Comparison of ENCODE assay signal across 14 cellular contexts in the genomic region with DNA sequence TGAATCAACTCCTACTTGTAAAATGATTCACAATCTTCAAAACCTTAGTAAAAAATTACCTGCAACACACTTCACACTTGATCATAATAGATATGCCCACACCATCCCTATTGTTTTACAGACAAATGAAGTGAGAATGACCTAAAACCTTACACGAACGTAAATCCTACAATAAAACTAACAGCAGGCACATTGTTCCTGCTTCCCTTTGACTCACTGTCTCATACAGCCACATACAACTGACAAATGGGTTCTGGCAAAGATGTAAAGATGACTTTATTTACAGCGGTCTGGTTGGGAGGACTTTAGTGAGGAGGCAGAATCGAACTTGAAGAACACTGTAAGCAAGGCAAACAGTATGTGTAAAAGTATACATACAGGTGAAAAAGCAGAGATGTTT.
A peak's percentile ranks its signal among the peaks of the same experiment; 100 is the strongest.
DNase-seq lines count a peak whose midpoint lies in the region; TF ChIP-seq lines count a peak whose summit lies in the region.
"Had no signal": no experiment of that assay in that cellular context is flagged by ENCODE, and none has a peak within 500 bp of the region (broad histone marks: within the 10 kb centered on the region; RNA-seq: fewer than 3 reads in every experiment).

No MANE protein-coding gene starts in this region.

- H3K9me3 Mint-ChIP-seq in chondrocyte (ENCODE audit: low read depth) = peaks cover 7% of the 10 kb centered on the region

- H3K4me3 Mint-ChIP-seq in chondrocyte (ENCODE audit: unreplicated experiment) = no peak overlapping the region
- H3K4me3 Mint-ChIP-seq: CD4-positive, alpha-beta memory T cell; GM23338 had no signal

- TF ChIP-seq CTCF in fibroblast of mammary gland (conservative IDR thresholded peaks at IDR 0.05; ENCODE audit: control insufficient read depth, insufficient read depth, low read depth, low read length) = no peak
- no peak for TF ChIP-seq CTCF in chondrocyte (IDR thresholded peaks at IDR 0.05)

- H3K4me3 ChIP-seq in fibroblast of mammary gland (ENCODE audit: control insufficient read depth, low read depth, low read length) = no peak overlapping the region
- H3K4me3 ChIP-seq: BLaER1 treated with 17β-estradiol and CSF1 and Interleukin-3, amounts not matched to agents 10 nM and 100 nM; GM12878; GM23338 had no signal

- H3K27ac Mint-ChIP-seq in chondrocyte (ENCODE audit: unreplicated experiment) = no peak overlapping the region
- H3K27ac Mint-ChIP-seq: CD4-positive, alpha-beta memory T cell had no signal

- H3K4me1 Mint-ChIP-seq in chondrocyte (ENCODE audit: low read depth) = peaks cover 3% of the 10 kb centered on the region

- no peaks in the 10 kb centered on the region for H3K27me3 Mint-ChIP-seq in chondrocyte (ENCODE audit: low read depth)
- H3K27me3 Mint-ChIP-seq: CD4-positive, alpha-beta memory T cell had no signal

- peak; percentile 10 for DNase-seq in HT1080 (ENCODE audit: low read depth)
- peak; percentile 2 for DNase-seq in fibroblast of mammary gland (ENCODE audit: low read depth)
- peak; percentile 15 to 29 for DNase-seq in lung microvascular endothelial cell (ENCODE audit: low read depth in 2 of 2)
- peak; percentile 17 for DNase-seq in pons (ENCODE audit: low spot score)
- no peak for DNase-seq in chondrocyte (ENCODE audit: low spot score)
- no peak for DNase-seq in iPS-NIHi7 (ENCODE audit: extremely low spot score)
- DNase-seq in SKM-1 (lab: John Stamatoyannopoulos, UW; ENCODE audit: unreplicated experiment) = no peak
- DNase-seq: 8988T; CD4-positive, alpha-beta memory T cell; DMS79; H7 had no signal

- peaks cover 16% of the 10 kb centered on the region for H3K36me3 Mint-ChIP-seq in chondrocyte (ENCODE audit: low read depth)

Comparison
In these comparisons a context has a peak if more than half of its experiments do, and no peak if none do; other contexts are left out.
1. DNase-seq: peak in HT1080 (single experiment), fibroblast of mammary gland (single experiment), lung microvascular endothelial cell (2 of 2) and pons (single experiment); none in chondrocyte (single experiment), iPS-NIHi7 (single experiment) and SKM-1 (single experiment).